ENCODE assay signal across 23 cellular contexts in genomic region chr12:42583017-42583416, GRCh38. TPM values are rescaled to one million over a fixed set of nuclear protein-coding genes. Genes with fewer than 3 reads are reported as not detected.
DNase-seq lines count a peak whose midpoint lies in the region; ATAC-seq and TF ChIP-seq lines count a peak whose summit lies in the region.
"Had no signal": no experiment of that assay in that cellular context is flagged by ENCODE, and none has a peak within 500 bp of the region (broad histone marks: within the 10 kb centered on the region; RNA-seq: fewer than 3 reads in every experiment).

No MANE protein-coding gene starts in this region.

- intact Hi-C loops in heart left ventricle (cut with DNase I) = loop anchor here in 3 of 10 donors (5.0 to 10.0 kb wide), 5 partner anchors 382 to 752 kb away; no protein-coding TSS in a partner anchor
- intact Hi-C loops in Right ventricle myocardium inferior (cut with DNase I) = loop anchor here (10.0 kb wide), 2 partner anchors 122 to 392 kb away; no protein-coding TSS in a partner anchor
- intact Hi-C loops in left ventricle myocardium inferior (cut with micrococcal nuclease) = loop anchor here (10.0 kb wide), 2 partner anchors 202 to 752 kb away; no protein-coding TSS in a partner anchor
- intact Hi-C loops in stomach (cut with DNase I; ENCODE audit: low total_unique reads) = no loop called here

- H3K27me3 Mint-ChIP-seq in nephron (ENCODE audit: low read depth) = peaks cover 2% of the 10 kb centered on the region

- no peak for TF ChIP-seq POLR2A in heart left ventricle (IDR thresholded peaks at IDR 0.05)
- TF ChIP-seq POLR2A in stomach (IDR thresholded peaks at IDR 0.05) = no peak

- peaks cover 0 to 77% (median 39%) of the 10 kb centered on the region in 12 donors for H3K4me1 ChIP-seq in heart left ventricle
- H3K4me1 ChIP-seq in left ventricle myocardium inferior = peaks cover 76% of the 10 kb centered on the region
- H3K4me1 ChIP-seq in stomach = peaks cover 10 to 61% (median 39%) of the 10 kb centered on the region in 4 donors
- H3K4me1 ChIP-seq: SJSA1 had no signal

- peak overlapping the region in 1 of 12 donors; percentile 10 for H3K4me3 ChIP-seq in heart left ventricle
- no peak overlapping the region for H3K4me3 ChIP-seq in left ventricle myocardium inferior
- no peak overlapping the region for H3K4me3 ChIP-seq in stomach
- H3K4me3 ChIP-seq: Peyer's patch, SJSA1 had no signal

- DNase-seq in heart left ventricle (no peak), Right ventricle myocardium inferior (ENCODE audit: missing footprints) (no peak), left ventricle myocardium inferior (no peak), NCI-H2107 treated with DMSO at 0.1 percent for 48 hours (lab: John Stamatoyannopoulos, UW; ENCODE audit: unreplicated experiment) (no peak), Kasumi-1 (lab: John Stamatoyannopoulos, UW) (no peak), DMS79 (lab: John Stamatoyannopoulos, UW) (no peak), stomach (no peak)
- DNase-seq: Calu3; CD8-positive, alpha-beta memory T cell; GDM1; H7; HFFc6; MM.1S; NCI-H1105; NCI-H146; NCI-H2029; NCI-H226; NCI-H510A treated with DMSO at 0.1 percent for 48 hours; NCI-H748 treated with DMSO at 0.1 percent for 48 hours; Peyer's patch had no signal

- TF ChIP-seq EP300 in stomach (IDR thresholded peaks at IDR 0.05) = no peak

- no peak for TF ChIP-seq CTCF in heart left ventricle (IDR thresholded peaks at IDR 0.05)
- no peak for TF ChIP-seq CTCF in left ventricle myocardium inferior (IDR thresholded peaks at IDR 0.05; ENCODE audit: borderline replicate concordance)
- TF ChIP-seq CTCF in nephron (IDR thresholded peaks at IDR 0.05; ENCODE audit: unreplicated experiment in 3 of 3) = no peak
- TF ChIP-seq CTCF in stomach (IDR thresholded peaks at IDR 0.05) = no peak

- no peaks in the 10 kb centered on the region for H3K36me3 Mint-ChIP-seq in nephron (ENCODE audit: low read depth)

- H3K9me3 Mint-ChIP-seq in nephron = no peaks in the 10 kb centered on the region
- H3K9me3 Mint-ChIP-seq: CD8-positive, alpha-beta memory T cell; HFFc6 had no signal

- peak overlapping the region; percentile 90 to 96 (median 94) for H3K27ac Mint-ChIP-seq in nephron
- H3K27ac Mint-ChIP-seq: CD8-positive, alpha-beta memory T cell; HFFc6 had no signal

- ATAC-seq in heart left ventricle (peak in 3 of 4 donors; percentile 36 to 66 (median 50)), Right ventricle myocardium inferior (no peak)

- peak overlapping the region; percentile 5 to 60 (median 42) for H3K4me3 Mint-ChIP-seq in nephron
- H3K4me3 Mint-ChIP-seq: CD8-positive, alpha-beta memory T cell; HFFc6 had no signal

- peaks cover 78% of the 10 kb centered on the region for H3K4me1 Mint-ChIP-seq in nephron
- H3K4me1 Mint-ChIP-seq: CD8-positive, alpha-beta memory T cell had no signal

- H3K9me3 ChIP-seq in heart left ventricle (no peaks in the 10 kb centered on the region), left ventricle myocardium inferior (replicated peaks) (no peaks in the 10 kb centered on the region), stomach (no peaks in the 10 kb centered on the region)
- H3K9me3 ChIP-seq: Peyer's patch, SJSA1 had no signal

- 43 to 50% (median 47%) methylated on average over 2 of the region's 2 CpGs for WGBS in heart left ventricle, 4 donors
- 35 to 58% (median 49%) methylated on average over 2 of the region's 2 CpGs for WGBS in stomach, 5 donors

- no peaks in the 10 kb centered on the region for H3K36me3 ChIP-seq in heart left ventricle
- no peaks in the 10 kb centered on the region for H3K36me3 ChIP-seq in left ventricle myocardium inferior
- H3K36me3 ChIP-seq in stomach = no peaks in the 10 kb centered on the region
- H3K36me3 ChIP-seq: Peyer's patch, SJSA1 had no signal

- peaks cover 0 to 9% (median 0%) of the 10 kb centered on the region in 9 donors for H3K27me3 ChIP-seq in heart left ventricle
- H3K27me3 ChIP-seq in left ventricle myocardium inferior (ENCODE audit: low read depth) = no peaks in the 10 kb centered on the region
- no peaks in the 10 kb centered on the region for H3K27me3 ChIP-seq in stomach
- H3K27me3 ChIP-seq: Peyer's patch had no signal

- peak overlapping the region in 7 of 12 donors; percentile 15 to 59 (median 43) for H3K27ac ChIP-seq in heart left ventricle
- H3K27ac ChIP-seq in left ventricle myocardium inferior (replicated peaks) = peak overlapping the region; percentile 12
- peak overlapping the region in 1 of 5 donors; percentile 2 for H3K27ac ChIP-seq in stomach
- H3K27ac ChIP-seq: C4-2B, Peyer's patch, SJSA1 had no signal

RNA-seq across cellular contexts. Expression of gene PRICKLE1, which starts 6.5 kb away (rescaled TPM):
- total RNA-seq in heart left ventricle = 10 to 100 TPM; 15.5 to 39.2 (median 21.1) TPM
- 1 to 10 TPM; 3.2 to 6.8 TPM for polyA plus RNA-seq in heart left ventricle
- 14.5 TPM for total RNA-seq in Right ventricle myocardium inferior
- 20.9 TPM for total RNA-seq in left ventricle myocardium inferior
- total RNA-seq in stomach = 10 to 100 TPM in 2 of 5 donors, 1 to 10 TPM in 3; 2.2 to 15.1 (median 2.9) TPM
- 1 to 10 TPM in 2 of 3 donors, under 1 TPM in 1; 0.80 to 8.1 (median 2.3) TPM for polyA plus RNA-seq in stomach
- total RNA-seq: CD8-positive, alpha-beta memory T cell had no signal
